9 cellular contexts compared by ENCODE assay signal in genomic region chr11:58905141-58905715, GRCh38. TPM values are rescaled to one million over a fixed set of nuclear protein-coding genes. Genes with fewer than 3 reads are reported as not detected.
DNase-seq lines count a peak whose midpoint lies in the region; ATAC-seq and TF ChIP-seq lines count a peak whose summit lies in the region.
"Had no signal": no experiment of that assay in that cellular context is flagged by ENCODE, and none has a peak within 500 bp of the region (broad histone marks: within the 10 kb centered on the region; RNA-seq: fewer than 3 reads in every experiment).

No MANE protein-coding gene starts in this region.

- peak overlapping the region; percentile 81 for H3K4me2 ChIP-seq in osteoblast (ENCODE audit: insufficient read depth, low read length)

- peak overlapping the region; percentile 99 for H2AFZ ChIP-seq in osteoblast (ENCODE audit: low read length)

- ATAC-seq in HG03175 (IDR thresholded peaks at IDR 0.05; ENCODE audit: unreplicated experiment), result no peak

- DNase-seq in DMS 273 treated with DMSO at 0.1 percent for 48 hours (lab: John Stamatoyannopoulos, UW) (peak; percentile 36), NCI-H774 (lab: John Stamatoyannopoulos, UW) (peak; percentile 49), fibroblast of villous mesenchyme (ENCODE audit: low read depth) (peak; percentile 38), osteoblast (ENCODE audit: insufficient read length, low spot score, missing footprints) (peak; percentile 82), NCI-H510A (lab: John Stamatoyannopoulos, UW) (no peak), NOMO-1 treated with DMSO at 0.1 percent for 48 hours (lab: John Stamatoyannopoulos, UW; ENCODE audit: unreplicated experiment) (no peak), NOMO-1 (lab: John Stamatoyannopoulos, UW; ENCODE audit: unreplicated experiment in 2 of 2) (no peak)

- H3K4me3 ChIP-seq in fibroblast of villous mesenchyme (ENCODE audit: low read depth, low read length) (peak overlapping the region; percentile 56), osteoblast (ENCODE audit: insufficient read depth, low read length) (peak overlapping the region; percentile 81)

- H3K9me3 ChIP-seq in osteoblast (ENCODE audit: low read depth, low read length), result no peaks in the 10 kb centered on the region
- H3K9me3 ChIP-seq: neutrophil had no signal

- H3K27me3 ChIP-seq in osteoblast (ENCODE audit: insufficient read depth, low read length), result no peaks in the 10 kb centered on the region

- peaks cover 5% of the 10 kb centered on the region for H3K4me1 ChIP-seq in osteoblast (ENCODE audit: insufficient read depth, low read length)

- no peaks in the 10 kb centered on the region for H3K36me3 ChIP-seq in osteoblast (ENCODE audit: insufficient read depth, low read length)
- H3K36me3 ChIP-seq: neutrophil had no signal

- TF ChIP-seq CTCF in fibroblast of villous mesenchyme (IDR thresholded peaks at IDR 0.05; ENCODE audit: insufficient read depth, low read depth, low read length), result no peak
- TF ChIP-seq CTCF in osteoblast (IDR thresholded peaks at IDR 0.05; ENCODE audit: extremely low read depth, low read depth, low read length), result no peak

- H3K79me2 ChIP-seq in osteoblast (ENCODE audit: insufficient read depth, low read length), result no peaks in the 10 kb centered on the region

- no peaks in the 10 kb centered on the region for H4K20me1 ChIP-seq in osteoblast (ENCODE audit: insufficient read depth, low read length)

- peak overlapping the region; percentile 3 for H3K27ac ChIP-seq in osteoblast (ENCODE audit: low read depth, low read length)
- H3K27ac ChIP-seq: neutrophil had no signal

RNA-seq across cellular contexts. Expression of gene GLYATL1, which starts 34.1 kb away (rescaled TPM):
- total RNA-seq in fibroblast of villous mesenchyme (under 0.01 TPM in 1 of 2 replicates, not detected in the other), osteoblast (0.29 TPM in 1 of 2 replicates, not detected in the other)

Comparison
In these comparisons a context has a peak if more than half of its experiments do, and no peak if none do; other contexts are left out.
1. DNase-seq: peak in DMS 273 treated with DMSO at 0.1 percent for 48 hours (single experiment), NCI-H774 (single experiment), fibroblast of villous mesenchyme (single experiment) and osteoblast (single experiment); none in NCI-H510A (single experiment), NOMO-1 treated with DMSO at 0.1 percent for 48 hours (single experiment) and NOMO-1 (0 of 2).